In genomic region chr16:80563807-80564206, GRCh38 we compare ENCODE assay signal across 21 cellular contexts. TPM values are rescaled to one million over a fixed set of nuclear protein-coding genes. Genes with fewer than 3 reads are reported as not detected.
DNase-seq lines count a peak whose midpoint lies in the region; ATAC-seq and TF ChIP-seq lines count a peak whose summit lies in the region.
"Had no signal": no experiment of that assay in that cellular context is flagged by ENCODE, and none has a peak within 500 bp of the region (broad histone marks: within the 10 kb centered on the region; RNA-seq: fewer than 3 reads in every experiment).

No MANE protein-coding gene starts in this region.

- no peaks in the 10 kb centered on the region for H3K27me3 Mint-ChIP-seq in activated naive CD8-positive, alpha-beta T cell treated with anti-CD3 and anti-CD28 coated beads, Interleukin-2, amount 10 ng/mL, durations not matched to agents 7 days and 5 days
- H3K27me3 Mint-ChIP-seq in activated naive CD8-positive, alpha-beta T cell treated with anti-CD3 and anti-CD28 coated beads, Interleukin-2, amount 50 U/mL, for 24 hours = peaks cover 3% of the 10 kb centered on the region
- H3K27me3 Mint-ChIP-seq in GM23338 (ENCODE audit: insufficient read depth, low read depth, poor library complexity) (peaks cover 3% of the 10 kb centered on the region), chondrocyte (ENCODE audit: low read depth) (peaks cover 15% of the 10 kb centered on the region)
- peaks cover 0 to 37% of the 10 kb centered on the region in 2 donors for H3K27me3 Mint-ChIP-seq in effector memory CD8-positive, alpha-beta T cell
- no peaks in the 10 kb centered on the region for H3K27me3 Mint-ChIP-seq in activated T-cell treated with anti-CD3 and anti-CD28 coated beads, Interleukin-2, amount 50 U/mL, for 24 hours
- H3K27me3 Mint-ChIP-seq: CD8-positive, alpha-beta memory T cell had no signal

- no peaks in the 10 kb centered on the region for H3F3A ChIP-seq in GM23338 (replicated peaks; ENCODE audit: low read depth)

- no peaks in the 10 kb centered on the region for H4K20me1 ChIP-seq in GM23338 (replicated peaks; ENCODE audit: insufficient read depth)

- no peaks in the 10 kb centered on the region for H3K79me2 ChIP-seq in GM23338 (replicated peaks; ENCODE audit: insufficient read depth)

- H2AFZ ChIP-seq in GM23338 = peak overlapping the region; percentile 94; the same call in 1 of the 2 replicates

- peak overlapping the region; percentile 78 for H3K27ac Mint-ChIP-seq in activated naive CD8-positive, alpha-beta T cell treated with anti-CD3 and anti-CD28 coated beads, Interleukin-2, amount 10 ng/mL, durations not matched to agents 7 days and 5 days
- H3K27ac Mint-ChIP-seq in activated naive CD8-positive, alpha-beta T cell treated with anti-CD3 and anti-CD28 coated beads, Interleukin-2, amount 50 U/mL, for 24 hours = no peak overlapping the region
- no peak overlapping the region for H3K27ac Mint-ChIP-seq in GM23338
- H3K27ac Mint-ChIP-seq in effector memory CD8-positive, alpha-beta T cell = peak overlapping the region; percentile 42 to 63
- no peak overlapping the region for H3K27ac Mint-ChIP-seq in chondrocyte (ENCODE audit: unreplicated experiment)
- no peak overlapping the region for H3K27ac Mint-ChIP-seq in activated T-cell treated with anti-CD3 and anti-CD28 coated beads, Interleukin-2, amount 50 U/mL, for 24 hours

- no peak overlapping the region for H3K4me3 Mint-ChIP-seq in activated naive CD8-positive, alpha-beta T cell treated with anti-CD3 and anti-CD28 coated beads, Interleukin-2, amount 10 ng/mL, durations not matched to agents 7 days and 5 days
- H3K4me3 Mint-ChIP-seq in activated naive CD8-positive, alpha-beta T cell treated with anti-CD3 and anti-CD28 coated beads, Interleukin-2, amount 50 U/mL, for 24 hours = no peak overlapping the region
- H3K4me3 Mint-ChIP-seq in GM23338 = no peak overlapping the region
- peak overlapping the region in 1 of 2 donors; percentile 36 for H3K4me3 Mint-ChIP-seq in effector memory CD8-positive, alpha-beta T cell
- no peak overlapping the region for H3K4me3 Mint-ChIP-seq in chondrocyte (ENCODE audit: unreplicated experiment)
- H3K4me3 Mint-ChIP-seq in activated T-cell treated with anti-CD3 and anti-CD28 coated beads, Interleukin-2, amount 50 U/mL, for 24 hours = no peak overlapping the region

- H3K27ac ChIP-seq in GM23338 (ENCODE audit: low read depth) = no peak overlapping the region

- TF ChIP-seq CTCF in GM23338 (conservative IDR thresholded peaks at IDR 0.05; ENCODE audit: low read depth in 2 of 2) (no peak), chondrocyte (IDR thresholded peaks at IDR 0.05) (no peak)

- no peak for DNase-seq in activated naive CD8-positive, alpha-beta T cell treated with anti-CD3 and anti-CD28 coated beads, Interleukin-2, amount 10 ng/mL, durations not matched to agents 7 days and 5 days
- no peak for DNase-seq in activated naive CD8-positive, alpha-beta T cell treated with anti-CD3 and anti-CD28 coated beads, Interleukin-2, amount 50 U/mL, for 24 hours
- DNase-seq in GM23338 (ENCODE audit: low spot score) (no peak), chondrocyte (ENCODE audit: low spot score) (no peak)
- DNase-seq in effector memory CD8-positive, alpha-beta T cell = no peak
- no peak for DNase-seq in stimulated activated CD4-positive, alpha-beta T cell treated with anti-CD3 and anti-CD28 coated beads, Interleukin-2, amount 100 ng/mL, for 48 hours
- DNase-seq in activated T-cell treated with anti-CD3 and anti-CD28 coated beads, Interleukin-2, amount 50 U/mL, for 24 hours = no peak
- DNase-seq: ACHN, AML-193, DMS79, IMR-90, Karpas-422, MM.1S, NCI-H1092 treated with DMSO at 0.1 percent for 48 hours, NCI-H1694 treated with DMSO at 0.1 percent for 48 hours, NCI-H446, NCI-H748 treated with DMSO at 0.1 percent for 48 hours, RPMI8226 had no signal

- H3K36me3 Mint-ChIP-seq in activated naive CD8-positive, alpha-beta T cell treated with anti-CD3 and anti-CD28 coated beads, Interleukin-2, amount 10 ng/mL, durations not matched to agents 7 days and 5 days = peaks cover 8% of the 10 kb centered on the region
- peaks cover 3% of the 10 kb centered on the region for H3K36me3 Mint-ChIP-seq in activated naive CD8-positive, alpha-beta T cell treated with anti-CD3 and anti-CD28 coated beads, Interleukin-2, amount 50 U/mL, for 24 hours (ENCODE audit: low read depth)
- H3K36me3 Mint-ChIP-seq in GM23338 (ENCODE audit: low read depth) (no peaks in the 10 kb centered on the region), chondrocyte (ENCODE audit: low read depth) (no peaks in the 10 kb centered on the region)
- H3K36me3 Mint-ChIP-seq in effector memory CD8-positive, alpha-beta T cell (ENCODE audit: insufficient read depth) = no peaks in the 10 kb centered on the region
- no peaks in the 10 kb centered on the region for H3K36me3 Mint-ChIP-seq in activated T-cell treated with anti-CD3 and anti-CD28 coated beads, Interleukin-2, amount 50 U/mL, for 24 hours (ENCODE audit: low read depth)

- peaks cover 9% of the 10 kb centered on the region for H3K9me3 Mint-ChIP-seq in activated naive CD8-positive, alpha-beta T cell treated with anti-CD3 and anti-CD28 coated beads, Interleukin-2, amount 10 ng/mL, durations not matched to agents 7 days and 5 days
- H3K9me3 Mint-ChIP-seq in activated naive CD8-positive, alpha-beta T cell treated with anti-CD3 and anti-CD28 coated beads, Interleukin-2, amount 50 U/mL, for 24 hours = peaks cover 11% of the 10 kb centered on the region
- no peaks in the 10 kb centered on the region for H3K9me3 Mint-ChIP-seq in GM23338
- H3K9me3 Mint-ChIP-seq in effector memory CD8-positive, alpha-beta T cell = no peaks in the 10 kb centered on the region
- H3K9me3 Mint-ChIP-seq in chondrocyte (ENCODE audit: low read depth) = peaks cover 5% of the 10 kb centered on the region
- peaks cover 3% of the 10 kb centered on the region for H3K9me3 Mint-ChIP-seq in activated T-cell treated with anti-CD3 and anti-CD28 coated beads, Interleukin-2, amount 50 U/mL, for 24 hours
- H3K9me3 Mint-ChIP-seq: CD8-positive, alpha-beta memory T cell had no signal

- H3K4me1 Mint-ChIP-seq in activated naive CD8-positive, alpha-beta T cell treated with anti-CD3 and anti-CD28 coated beads, Interleukin-2, amount 10 ng/mL, durations not matched to agents 7 days and 5 days = peaks cover 15% of the 10 kb centered on the region
- peaks cover 25% of the 10 kb centered on the region for H3K4me1 Mint-ChIP-seq in activated naive CD8-positive, alpha-beta T cell treated with anti-CD3 and anti-CD28 coated beads, Interleukin-2, amount 50 U/mL, for 24 hours
- H3K4me1 Mint-ChIP-seq in GM23338 (peaks cover 11% of the 10 kb centered on the region), chondrocyte (ENCODE audit: low read depth) (no peaks in the 10 kb centered on the region)
- peaks cover 9 to 17% of the 10 kb centered on the region in 2 donors for H3K4me1 Mint-ChIP-seq in effector memory CD8-positive, alpha-beta T cell (ENCODE audit: low read depth in 2 of 2)
- H3K4me1 Mint-ChIP-seq in activated T-cell treated with anti-CD3 and anti-CD28 coated beads, Interleukin-2, amount 50 U/mL, for 24 hours (ENCODE audit: low read depth) = peaks cover 26% of the 10 kb centered on the region

- no peak for ATAC-seq in activated naive CD8-positive, alpha-beta T cell treated with anti-CD3 and anti-CD28 coated beads, Interleukin-2, amount 10 ng/mL, durations not matched to agents 7 days and 5 days (ENCODE audit: low read depth)
- ATAC-seq in activated naive CD8-positive, alpha-beta T cell treated with anti-CD3 and anti-CD28 coated beads, Interleukin-2, amount 50 U/mL, for 24 hours = no peak
- no peak for ATAC-seq in GM23338
- no peak for ATAC-seq in effector memory CD8-positive, alpha-beta T cell (replicated peaks)

- no peak overlapping the region for H3K4me3 ChIP-seq in GM23338
- H3K4me3 ChIP-seq: HAP-1 had no signal

- H3K27me3 ChIP-seq in GM23338 (ENCODE audit: insufficient read depth) = no peaks in the 10 kb centered on the region

- H3K9me2 ChIP-seq in GM23338 (ENCODE audit: insufficient read depth) = peaks cover 16% of the 10 kb centered on the region

- POLR2A ChIA-PET in activated naive CD8-positive, alpha-beta T cell treated with anti-CD3 and anti-CD28 coated beads, Interleukin-2, amount 10 ng/mL, durations not matched to agents 7 days and 5 days (lab: Charles Lee) = interaction anchor here (1.2 to 1.4 kb wide), 2 partner anchors 10 to 25 kb away, joined by 3 to 4 read pairs; no protein-coding TSS in a partner anchor

- H3K36me3 ChIP-seq in GM23338 (ENCODE audit: insufficient read depth) = no peaks in the 10 kb centered on the region
- H3K36me3 ChIP-seq: HAP-1 had no signal

- 0 out of 2 replicates have a peak, but pooled peaks cover 6% of the 10 kb centered on the region for H3K4me1 ChIP-seq in GM23338 (ENCODE audit: insufficient read depth)
- H3K4me1 ChIP-seq: HAP-1 had no signal

- 0 out of 2 replicates have a peak overlapping the region, but pooled peaks have one; percentile 14 for H3K4me2 ChIP-seq in GM23338

TF ChIP-seq in GM23338, 12 proteins besides CTCF, POLR2A, EP300 and RAD21:
- TF ChIP-seq CREB1 (CRISPR knock-in tag; IDR thresholded peaks at IDR 0.05; ENCODE audit: low read depth) = no peak

RNA-seq across cellular contexts. Expression of gene DYNLRB2, which starts 23.0 kb away (rescaled TPM):
- not detected for total RNA-seq in activated naive CD8-positive, alpha-beta T cell treated with anti-CD3 and anti-CD28 coated beads, Interleukin-2, amount 10 ng/mL, durations not matched to agents 7 days and 5 days
- total RNA-seq in GM23338 (2014; rRNA removed; shearing (Covaris generic)) = not detected in 2 replicates
- polyA plus RNA-seq in GM23338 (2016; fragmentation: Nextera tagmentation; extraction: Ambion mirVana) = not detected in 2 replicates
- not detected in 3 replicates for total RNA-seq in chondrocyte
- total RNA-seq: HT1080, IMR-90 had no signal
- polyA plus RNA-seq: IMR-90 had no signal

Comparison
In these comparisons a context has a peak if more than half of its experiments do, and no peak if none do; other contexts are left out.
1. H3K27ac Mint-ChIP-seq: peak in activated naive CD8-positive, alpha-beta T cell treated with anti-CD3 and anti-CD28 coated beads, Interleukin-2, amount 10 ng/mL, durations not matched to agents 7 days and 5 days (single experiment) and effector memory CD8-positive, alpha-beta T cell (2 of 2); none in activated naive CD8-positive, alpha-beta T cell treated with anti-CD3 and anti-CD28 coated beads, Interleukin-2, amount 50 U/mL, for 24 hours (single experiment), GM23338 (single experiment), chondrocyte (single experiment) and activated T-cell treated with anti-CD3 and anti-CD28 coated beads, Interleukin-2, amount 50 U/mL, for 24 hours (single experiment).